In the genomic region with DNA sequence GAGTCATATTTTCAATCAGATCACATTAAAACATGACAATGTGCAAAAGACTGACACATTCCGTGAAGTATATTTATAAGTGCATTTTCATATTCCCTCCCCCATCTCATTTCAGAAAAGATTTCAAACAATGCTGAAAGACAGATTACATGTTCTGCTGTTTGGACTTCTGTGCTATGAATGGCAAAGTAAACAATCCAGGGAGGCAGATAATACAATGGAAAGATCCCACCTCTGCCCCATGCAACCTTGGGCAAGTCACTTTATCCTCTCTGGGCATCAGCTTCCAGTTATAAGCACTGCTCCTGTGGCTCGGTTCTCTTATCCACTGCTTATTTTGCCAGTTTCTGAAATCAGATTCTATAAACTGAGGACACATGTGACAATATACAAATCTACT, we compare ENCODE assay signal across 1 cellular context.
TF ChIP-seq lines count a peak whose summit lies in the region.

No MANE protein-coding gene starts in this region.

TF ChIP-seq in HepG2, 621 proteins besides CTCF, POLR2A, EP300 and RAD21 (continued from another document):
- TF ChIP-seq, protein P1, sequence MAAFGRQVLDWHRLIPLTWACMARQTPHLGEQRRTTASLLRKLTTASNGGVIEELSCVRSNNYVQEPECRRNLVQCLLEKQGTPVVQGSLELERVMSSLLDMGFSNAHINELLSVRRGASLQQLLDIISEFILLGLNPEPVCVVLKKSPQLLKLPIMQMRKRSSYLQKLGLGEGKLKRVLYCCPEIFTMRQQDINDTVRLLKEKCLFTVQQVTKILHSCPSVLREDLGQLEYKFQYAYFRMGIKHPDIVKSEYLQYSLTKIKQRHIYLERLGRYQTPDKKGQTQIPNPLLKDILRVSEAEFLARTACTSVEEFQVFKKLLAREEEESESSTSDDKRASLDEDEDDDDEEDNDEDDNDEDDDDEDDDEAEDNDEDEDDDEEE (CRISPR knock-in tag; IDR thresholded peaks at IDR 0.05), result no peak
- TF ChIP-seq, protein P2, sequence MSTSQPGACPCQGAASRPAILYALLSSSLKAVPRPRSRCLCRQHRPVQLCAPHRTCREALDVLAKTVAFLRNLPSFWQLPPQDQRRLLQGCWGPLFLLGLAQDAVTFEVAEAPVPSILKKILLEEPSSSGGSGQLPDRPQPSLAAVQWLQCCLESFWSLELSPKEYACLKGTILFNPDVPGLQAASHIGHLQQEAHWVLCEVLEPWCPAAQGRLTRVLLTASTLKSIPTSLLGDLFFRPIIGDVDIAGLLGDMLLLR (CRISPR knock-in tag; IDR thresholded peaks at IDR 0.05), result no peak
- TF ChIP-seq NCOA2 (CRISPR knock-in tag; IDR thresholded peaks at IDR 0.05) (peak; percentile 52), SOX5 (CRISPR knock-in tag; IDR thresholded peaks at IDR 0.05; ENCODE audit: borderline replicate concordance) (peak; percentile 93), ZNF644 (CRISPR knock-in tag; IDR thresholded peaks at IDR 0.05; ENCODE audit: low read depth) (peak; percentile 65; the same call in 1 of the 2 replicates), ISL2 (CRISPR knock-in tag; IDR thresholded peaks at IDR 0.05) (0 out of 2 replicates have a peak, but pooled peaks have one; percentile 29), ASH2L (IDR thresholded peaks at IDR 0.05; ENCODE audit: insufficient read length, low read depth, low read length) (peak; percentile 7), HMG20A (CRISPR knock-in tag; IDR thresholded peaks at IDR 0.05; ENCODE audit: borderline replicate concordance) (peak; percentile 65; the same call in 1 of the 2 replicates), FOXA3 (CRISPR knock-in tag; IDR thresholded peaks at IDR 0.05) (peak; percentile 66), WIZ (CRISPR knock-in tag; IDR thresholded peaks at IDR 0.05) (no peak), SOX6 (IDR thresholded peaks at IDR 0.05) (no peak), SOX6 (CRISPR knock-in tag; IDR thresholded peaks at IDR 0.05) (peak; percentile 82), FOXP1 (IDR thresholded peaks at IDR 0.05) (no peak), FOXP1 (CRISPR knock-in tag; IDR thresholded peaks at IDR 0.05) (peak; percentile 38; the same call in 1 of the 2 replicates), GFI1 (CRISPR knock-in tag; IDR thresholded peaks at IDR 0.05; ENCODE audit: borderline replicate concordance) (peak; percentile 25; the same call in 1 of the 2 replicates)
- TF ChIP-seq, protein P3, sequence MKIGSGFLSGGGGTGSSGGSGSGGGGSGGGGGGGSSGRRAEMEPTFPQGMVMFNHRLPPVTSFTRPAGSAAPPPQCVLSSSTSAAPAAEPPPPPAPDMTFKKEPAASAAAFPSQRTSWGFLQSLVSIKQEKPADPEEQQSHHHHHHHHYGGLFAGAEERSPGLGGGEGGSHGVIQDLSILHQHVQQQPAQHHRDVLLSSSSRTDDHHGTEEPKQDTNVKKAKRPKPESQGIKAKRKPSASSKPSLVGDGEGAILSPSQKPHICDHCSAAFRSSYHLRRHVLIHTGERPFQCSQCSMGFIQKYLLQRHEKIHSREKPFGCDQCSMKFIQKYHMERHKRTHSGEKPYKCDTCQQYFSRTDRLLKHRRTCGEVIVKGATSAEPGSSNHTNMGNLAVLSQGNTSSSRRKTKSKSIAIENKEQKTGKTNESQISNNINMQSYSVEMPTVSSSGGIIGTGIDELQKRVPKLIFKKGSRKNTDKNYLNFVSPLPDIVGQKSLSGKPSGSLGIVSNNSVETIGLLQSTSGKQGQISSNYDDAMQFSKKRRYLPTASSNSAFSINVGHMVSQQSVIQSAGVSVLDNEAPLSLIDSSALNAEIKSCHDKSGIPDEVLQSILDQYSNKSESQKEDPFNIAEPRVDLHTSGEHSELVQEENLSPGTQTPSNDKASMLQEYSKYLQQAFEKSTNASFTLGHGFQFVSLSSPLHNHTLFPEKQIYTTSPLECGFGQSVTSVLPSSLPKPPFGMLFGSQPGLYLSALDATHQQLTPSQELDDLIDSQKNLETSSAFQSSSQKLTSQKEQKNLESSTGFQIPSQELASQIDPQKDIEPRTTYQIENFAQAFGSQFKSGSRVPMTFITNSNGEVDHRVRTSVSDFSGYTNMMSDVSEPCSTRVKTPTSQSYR (CRISPR knock-in tag; IDR thresholded peaks at IDR 0.05; ENCODE audit: borderline replicate concordance), result peak; percentile 77; the same call in 1 of the 2 replicates
- TF ChIP-seq, protein P4, sequence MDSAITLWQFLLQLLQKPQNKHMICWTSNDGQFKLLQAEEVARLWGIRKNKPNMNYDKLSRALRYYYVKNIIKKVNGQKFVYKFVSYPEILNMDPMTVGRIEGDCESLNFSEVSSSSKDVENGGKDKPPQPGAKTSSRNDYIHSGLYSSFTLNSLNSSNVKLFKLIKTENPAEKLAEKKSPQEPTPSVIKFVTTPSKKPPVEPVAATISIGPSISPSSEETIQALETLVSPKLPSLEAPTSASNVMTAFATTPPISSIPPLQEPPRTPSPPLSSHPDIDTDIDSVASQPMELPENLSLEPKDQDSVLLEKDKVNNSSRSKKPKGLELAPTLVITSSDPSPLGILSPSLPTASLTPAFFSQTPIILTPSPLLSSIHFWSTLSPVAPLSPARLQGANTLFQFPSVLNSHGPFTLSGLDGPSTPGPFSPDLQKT (CRISPR knock-in tag; IDR thresholded peaks at IDR 0.05; ENCODE audit: borderline replicate concordance), result no peak
- TF ChIP-seq, protein P5, sequence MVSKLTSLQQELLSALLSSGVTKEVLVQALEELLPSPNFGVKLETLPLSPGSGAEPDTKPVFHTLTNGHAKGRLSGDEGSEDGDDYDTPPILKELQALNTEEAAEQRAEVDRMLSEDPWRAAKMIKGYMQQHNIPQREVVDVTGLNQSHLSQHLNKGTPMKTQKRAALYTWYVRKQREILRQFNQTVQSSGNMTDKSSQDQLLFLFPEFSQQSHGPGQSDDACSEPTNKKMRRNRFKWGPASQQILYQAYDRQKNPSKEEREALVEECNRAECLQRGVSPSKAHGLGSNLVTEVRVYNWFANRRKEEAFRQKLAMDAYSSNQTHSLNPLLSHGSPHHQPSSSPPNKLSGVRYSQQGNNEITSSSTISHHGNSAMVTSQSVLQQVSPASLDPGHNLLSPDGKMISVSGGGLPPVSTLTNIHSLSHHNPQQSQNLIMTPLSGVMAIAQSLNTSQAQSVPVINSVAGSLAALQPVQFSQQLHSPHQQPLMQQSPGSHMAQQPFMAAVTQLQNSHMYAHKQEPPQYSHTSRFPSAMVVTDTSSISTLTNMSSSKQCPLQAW (CRISPR knock-in tag; IDR thresholded peaks at IDR 0.05), result no peak
- TF ChIP-seq, protein P6, sequence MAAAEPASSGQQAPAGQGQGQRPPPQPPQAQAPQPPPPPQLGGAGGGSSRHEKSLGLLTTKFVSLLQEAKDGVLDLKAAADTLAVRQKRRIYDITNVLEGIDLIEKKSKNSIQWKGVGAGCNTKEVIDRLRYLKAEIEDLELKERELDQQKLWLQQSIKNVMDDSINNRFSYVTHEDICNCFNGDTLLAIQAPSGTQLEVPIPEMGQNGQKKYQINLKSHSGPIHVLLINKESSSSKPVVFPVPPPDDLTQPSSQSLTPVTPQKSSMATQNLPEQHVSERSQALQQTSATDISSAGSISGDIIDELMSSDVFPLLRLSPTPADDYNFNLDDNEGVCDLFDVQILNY (CRISPR knock-in tag; conservative IDR thresholded peaks at IDR 0.05), result no peak
- TF ChIP-seq, protein P7, sequence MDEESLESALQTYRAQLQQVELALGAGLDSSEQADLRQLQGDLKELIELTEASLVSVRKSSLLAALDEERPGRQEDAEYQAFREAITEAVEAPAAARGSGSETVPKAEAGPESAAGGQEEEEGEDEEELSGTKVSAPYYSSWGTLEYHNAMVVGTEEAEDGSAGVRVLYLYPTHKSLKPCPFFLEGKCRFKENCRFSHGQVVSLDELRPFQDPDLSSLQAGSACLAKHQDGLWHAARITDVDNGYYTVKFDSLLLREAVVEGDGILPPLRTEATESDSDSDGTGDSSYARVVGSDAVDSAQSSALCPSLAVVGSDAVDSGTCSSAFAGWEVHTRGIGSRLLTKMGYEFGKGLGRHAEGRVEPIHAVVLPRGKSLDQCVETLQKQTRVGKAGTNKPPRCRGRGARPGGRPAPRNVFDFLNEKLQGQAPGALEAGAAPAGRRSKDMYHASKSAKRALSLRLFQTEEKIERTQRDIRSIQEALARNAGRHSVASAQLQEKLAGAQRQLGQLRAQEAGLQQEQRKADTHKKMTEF (CRISPR knock-in tag; IDR thresholded peaks at IDR 0.05), result peak; percentile 38; the same call in 1 of the 2 replicates
- TF ChIP-seq, protein P8, sequence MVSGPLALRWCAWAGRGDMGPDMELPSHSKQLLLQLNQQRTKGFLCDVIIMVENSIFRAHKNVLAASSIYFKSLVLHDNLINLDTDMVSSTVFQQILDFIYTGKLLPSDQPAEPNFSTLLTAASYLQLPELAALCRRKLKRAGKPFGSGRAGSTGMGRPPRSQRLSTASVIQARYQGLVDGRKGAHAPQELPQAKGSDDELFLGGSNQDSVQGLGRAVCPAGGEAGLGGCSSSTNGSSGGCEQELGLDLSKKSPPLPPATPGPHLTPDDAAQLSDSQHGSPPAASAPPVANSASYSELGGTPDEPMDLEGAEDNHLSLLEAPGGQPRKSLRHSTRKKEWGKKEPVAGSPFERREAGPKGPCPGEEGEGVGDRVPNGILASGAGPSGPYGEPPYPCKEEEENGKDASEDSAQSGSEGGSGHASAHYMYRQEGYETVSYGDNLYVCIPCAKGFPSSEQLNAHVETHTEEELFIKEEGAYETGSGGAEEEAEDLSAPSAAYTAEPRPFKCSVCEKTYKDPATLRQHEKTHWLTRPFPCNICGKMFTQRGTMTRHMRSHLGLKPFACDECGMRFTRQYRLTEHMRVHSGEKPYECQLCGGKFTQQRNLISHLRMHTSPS (CRISPR knock-in tag; IDR thresholded peaks at IDR 0.05; ENCODE audit: low read depth), result 0 out of 2 replicates have a peak, but pooled peaks have one; percentile 32
- TF ChIP-seq, protein P9, sequence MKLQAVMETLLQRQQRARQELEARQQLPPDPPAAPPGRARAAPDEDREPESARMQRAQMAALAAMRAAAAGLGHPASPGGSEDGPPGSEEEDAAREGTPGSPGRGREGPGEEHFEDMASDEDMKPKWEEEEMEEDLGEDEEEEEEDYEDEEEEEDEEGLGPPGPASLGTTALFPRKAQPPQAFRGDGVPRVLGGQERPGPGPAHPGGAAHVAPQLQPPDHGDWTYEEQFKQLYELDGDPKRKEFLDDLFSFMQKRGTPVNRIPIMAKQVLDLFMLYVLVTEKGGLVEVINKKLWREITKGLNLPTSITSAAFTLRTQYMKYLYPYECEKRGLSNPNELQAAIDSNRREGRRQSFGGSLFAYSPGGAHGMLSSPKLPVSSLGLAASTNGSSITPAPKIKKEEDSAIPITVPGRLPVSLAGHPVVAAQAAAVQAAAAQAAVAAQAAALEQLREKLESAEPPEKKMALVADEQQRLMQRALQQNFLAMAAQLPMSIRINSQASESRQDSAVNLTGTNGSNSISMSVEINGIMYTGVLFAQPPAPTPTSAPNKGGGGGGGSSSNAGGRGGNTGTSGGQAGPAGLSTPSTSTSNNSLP (IDR thresholded peaks at IDR 0.05; ENCODE audit: low read depth, low read length), result peak; percentile 49; the same call in 1 of the 2 replicates
- TF ChIP-seq, protein P10, sequence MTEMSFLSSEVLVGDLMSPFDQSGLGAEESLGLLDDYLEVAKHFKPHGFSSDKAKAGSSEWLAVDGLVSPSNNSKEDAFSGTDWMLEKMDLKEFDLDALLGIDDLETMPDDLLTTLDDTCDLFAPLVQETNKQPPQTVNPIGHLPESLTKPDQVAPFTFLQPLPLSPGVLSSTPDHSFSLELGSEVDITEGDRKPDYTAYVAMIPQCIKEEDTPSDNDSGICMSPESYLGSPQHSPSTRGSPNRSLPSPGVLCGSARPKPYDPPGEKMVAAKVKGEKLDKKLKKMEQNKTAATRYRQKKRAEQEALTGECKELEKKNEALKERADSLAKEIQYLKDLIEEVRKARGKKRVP (CRISPR knock-in tag; IDR thresholded peaks at IDR 0.05), result peak in 1 of 2 experiments; percentile 47; a peak in 1 of 4 replicates
